Comparison of ENCODE assay signal across 11 cellular contexts in genomic region chr7:66522518-66522917, GRCh38.
DNase-seq lines count a peak whose midpoint lies in the region; ATAC-seq, FAIRE-seq and TF ChIP-seq lines count a peak whose summit lies in the region.
"Had no signal": no experiment of that assay in that cellular context is flagged by ENCODE, and none has a peak within 500 bp of the region (broad histone marks: within the 10 kb centered on the region; RNA-seq: fewer than 3 reads in every experiment).

No MANE protein-coding gene starts in this region.

- H3K23ac ChIP-seq in H1 (ENCODE audit: insufficient read length), result no peak overlapping the region

- POLR2A ChIA-PET in H1 (lab: Charles Lee; ENCODE audit: partially characterized antibody), result interaction anchor here (1.4 to 1.5 kb wide), 2 partner anchors 29 to 132 kb away, joined by 3 to 4 read pairs; no protein-coding TSS in a partner anchor

- no peak overlapping the region for H2BK5ac ChIP-seq in H1 (ENCODE audit: low read depth, low read length)

- H4K5ac ChIP-seq in H1 (ENCODE audit: insufficient read length, low read depth, low read length), result no peak overlapping the region

- H3K4me2 ChIP-seq in H1 (ENCODE audit: insufficient read depth in 1 of 2, low read depth in 2 of 2, low read length in 2 of 2), result no peak overlapping the region

- no peak overlapping the region for H3K14ac ChIP-seq in H1 (ENCODE audit: insufficient read length)

- no peak overlapping the region for H2BK120ac ChIP-seq in H1 (replicated peaks; ENCODE audit: low read depth, low read length)

- H3K27ac ChIP-seq in H1 (ENCODE audit: low read depth, low read length) (no peak overlapping the region), small intestine (ENCODE audit: low read depth in 1 of 2, low read length in 1 of 2) (no peak overlapping the region)

- no peaks in the 10 kb centered on the region for H3K79me1 ChIP-seq in H1 (ENCODE audit: low read depth, low read length)

- TF ChIP-seq EP300 in H1 (IDR thresholded peaks at IDR 0.05; ENCODE audit: borderline replicate concordance in 1 of 2, low read depth in 2 of 2, low read length in 2 of 2), result no peak

- peak; percentile 59 to 80 for TF ChIP-seq RAD21 in H1 (IDR thresholded peaks at IDR 0.05 in 1 of 2, conservative IDR thresholded peaks at IDR 0.05 in 1 of 2; ENCODE audit: low read depth in 2 of 2, low read length in 2 of 2)

- H4K91ac ChIP-seq in H1 (replicated peaks; ENCODE audit: insufficient read length, low read length), result no peak overlapping the region

- peaks cover 0 to 3% of the 10 kb centered on the region in 2 experiments for H4K20me1 ChIP-seq in H1 (replicated peaks in 1 of 2; ENCODE audit: control insufficient read depth in 1 of 2, insufficient read depth in 2 of 2, low read length in 2 of 2)

- no peaks in the 10 kb centered on the region for H3K27me3 Mint-ChIP-seq in activated T-cell treated with anti-CD3 and anti-CD28 coated beads, Interleukin-2, amount 50 U/mL, for 72 hours (ENCODE audit: low read depth)

- H2AK5ac ChIP-seq in H1 (ENCODE audit: low read depth, low read length), result no peak overlapping the region

- H3K4me1 ChIP-seq in H1 (replicated peaks in 1 of 4; ENCODE audit: control insufficient read depth in 3 of 4, insufficient read depth in 4 of 4, low read length in 3 of 4) (no peaks in the 10 kb centered on the region), small intestine (ENCODE audit: control insufficient read depth in 2 of 2, insufficient read depth in 1 of 2, low read depth in 1 of 2, low read length in 1 of 2) (no peaks in the 10 kb centered on the region)

- no peak overlapping the region for H3K4me3 Mint-ChIP-seq in activated T-cell treated with anti-CD3 and anti-CD28 coated beads, Interleukin-2, amount 50 U/mL, for 72 hours

- TF ChIP-seq POLR2A in NB4 (IDR thresholded peaks at IDR 0.05; ENCODE audit: extremely low read depth, insufficient read length), result no peak
- TF ChIP-seq POLR2A in H1 (IDR thresholded peaks at IDR 0.05; ENCODE audit: control extremely low read depth in 1 of 2, low read depth in 2 of 2, low read length in 2 of 2), result no peak

- peak; percentile 41 to 58 for ATAC-seq in activated T-cell treated with anti-CD3 and anti-CD28 coated beads, Interleukin-2, amount 50 U/mL, for 72 hours (replicated peaks in 1 of 2)
- ATAC-seq in HG02870 (IDR thresholded peaks at IDR 0.05; ENCODE audit: unreplicated experiment) (no peak), GM21360 (IDR thresholded peaks at IDR 0.05; ENCODE audit: unreplicated experiment) (no peak)

- H3K9me3 ChIP-seq in H1 (ENCODE audit: insufficient read depth in 2 of 2, low read depth in 1 of 2, low read length in 1 of 2), result no peaks in the 10 kb centered on the region
- H3K9me3 ChIP-seq in small intestine (ENCODE audit: control insufficient read depth, low read depth), result no peaks in the 10 kb centered on the region

- H3K56ac ChIP-seq in H1 (replicated peaks; ENCODE audit: insufficient read length, low read depth, low read length), result no peak overlapping the region

- no peak overlapping the region for H2BK20ac ChIP-seq in H1 (ENCODE audit: low read length)

- H3K23me2 ChIP-seq in H1 (ENCODE audit: low read depth, low read length), result no peaks in the 10 kb centered on the region

- WGBS in H1 (ENCODE audit: extremely low coverage in 1 of 2, insufficient coverage in 1 of 2, insufficient read length in 1 of 2, insufficient replicate concordance in 2 of 2, low coverage in 1 of 2, low lambda C conversion rate in 2 of 2, missing lambda C conversion rate in 1 of 2), 2 experiments, result 92% methylated on average over 2 of the region's 3 CpGs; no CpG with 5 or more reads in 1 of the 2 experiments
- WGBS in small intestine, 3 donors, result 15 to 52% (median 40%) methylated on average over 3 of the region's 3 CpGs

- peak in 1 of 2 donors; percentile 10 for DNase-seq in activated T-cell treated with anti-CD3 and anti-CD28 coated beads, Interleukin-2, amount 50 U/mL, for 72 hours
- DNase-seq in activated T-cell treated with anti-CD3 and anti-CD28 coated beads, Interleukin-2, amount 50 U/mL, for 1 hour, result no peak
- DNase-seq in NB4 (ENCODE audit: low read depth), result peak; percentile 56
- DNase-seq in H1 (ENCODE audit: low read depth in 1 of 2, low spot score in 2 of 2), result no peak
- DNase-seq in small intestine, result peak; percentile 24
- no peak for DNase-seq in stimulated activated CD8-positive, alpha-beta memory T cell treated with anti-CD3 and anti-CD28 coated beads, Interleukin-4, amount 100 ng/mL, for 48 hours
- DNase-seq: mesendoderm, SW 1271 had no signal

- no peaks in the 10 kb centered on the region for H3K4me1 Mint-ChIP-seq in activated T-cell treated with anti-CD3 and anti-CD28 coated beads, Interleukin-2, amount 50 U/mL, for 72 hours (ENCODE audit: low read depth)

- CTCF ChIA-PET in H1 (lab: Charles Lee; ENCODE audit: partially characterized antibody), result interaction anchor here (2.2 kb wide), 1 partner anchor 16 kb away, joined by 5 read pairs; no protein-coding TSS in a partner anchor

- H3K9me3 Mint-ChIP-seq in activated T-cell treated with anti-CD3 and anti-CD28 coated beads, Interleukin-2, amount 50 U/mL, for 72 hours, result no peaks in the 10 kb centered on the region

- H3K79me2 ChIP-seq in H1 (ENCODE audit: control insufficient read depth in 1 of 2, insufficient read depth in 2 of 2, low read length in 2 of 2), result no peaks in the 10 kb centered on the region

- H3K18ac ChIP-seq in H1 (ENCODE audit: extremely low read depth, low read length), result no peak overlapping the region

- no peak overlapping the region for H3K4me3 ChIP-seq in NB4 (ENCODE audit: low read depth, low read length)
- no peak overlapping the region for H3K4me3 ChIP-seq in H1 (ENCODE audit: extremely low read depth in 1 of 4, insufficient read depth in 2 of 4, low read depth in 3 of 4, low read length in 4 of 4)
- no peak overlapping the region for H3K4me3 ChIP-seq in small intestine (ENCODE audit: low read depth in 1 of 2, low read length in 2 of 2)

- H3K36me3 Mint-ChIP-seq in activated T-cell treated with anti-CD3 and anti-CD28 coated beads, Interleukin-2, amount 50 U/mL, for 72 hours (ENCODE audit: insufficient read depth in 2 of 2), result no peaks in the 10 kb centered on the region

- H3K4ac ChIP-seq in H1 (replicated peaks; ENCODE audit: insufficient read length, low read depth, low read length), result no peak overlapping the region

- no peak overlapping the region for H3K27ac Mint-ChIP-seq in activated T-cell treated with anti-CD3 and anti-CD28 coated beads, Interleukin-2, amount 50 U/mL, for 72 hours

- H2AFZ ChIP-seq in H1 (ENCODE audit: low read length), result no peak overlapping the region

- H3K9ac ChIP-seq in H1 (replicated peaks in 1 of 4; ENCODE audit: extremely low read depth in 1 of 4, low read depth in 3 of 4, low read length in 3 of 4), result no peak overlapping the region

- no peaks in the 10 kb centered on the region for H3K36me3 ChIP-seq in H1 (ENCODE audit: control insufficient read depth in 2 of 4, insufficient read depth in 4 of 4, low read length in 3 of 4)
- H3K36me3 ChIP-seq in small intestine (ENCODE audit: control insufficient read depth in 2 of 2, insufficient read depth in 2 of 2, low read length in 2 of 2), result no peaks in the 10 kb centered on the region

- H3K27me3 ChIP-seq in H1 (replicated peaks in 1 of 4; ENCODE audit: control insufficient read depth in 3 of 4, extremely low read depth in 1 of 4, insufficient read depth in 3 of 4, low read length in 3 of 4) (no peaks in the 10 kb centered on the region; a peak in 1 of 7 replicates), small intestine (ENCODE audit: control insufficient read depth in 2 of 2, insufficient read depth in 2 of 2, low read length in 2 of 2) (no peaks in the 10 kb centered on the region)

- no peak overlapping the region for H2BK15ac ChIP-seq in H1 (ENCODE audit: low read length)

- peak; percentile 53 for TF ChIP-seq CTCF in NB4 (IDR thresholded peaks at IDR 0.05; ENCODE audit: low read depth, low read length)
- peak; percentile 40 to 67 (median 63) for TF ChIP-seq CTCF in H1 (IDR thresholded peaks at IDR 0.05; ENCODE audit: control extremely low read depth in 1 of 3, insufficient read depth in 1 of 3, low read depth in 1 of 3, low read length in 3 of 3)

- no peak for FAIRE-seq in H1 (lab: Jason Lieb, UNC)
- no peak for FAIRE-seq in small intestine (lab: Jason Lieb, UNC)
- FAIRE-seq: astrocyte had no signal

- no peak overlapping the region for H2BK12ac ChIP-seq in H1 (ENCODE audit: low read depth, low read length)

- H4K8ac ChIP-seq in H1 (ENCODE audit: extremely low read depth, insufficient read depth, low read length), result no peak overlapping the region; the same call in 1 of the 2 replicates

TF ChIP-seq in H1, 55 proteins besides CTCF, POLR2A, EP300 and RAD21 (continues in another document):
- TF ChIP-seq JUND (IDR thresholded peaks at IDR 0.05; ENCODE audit: low read length) (no peak), KDM4A (IDR thresholded peaks at IDR 0.05; ENCODE audit: low read depth, low read length, severe bottlenecking) (no peak), SIX5 (IDR thresholded peaks at IDR 0.05; ENCODE audit: low read depth, low read length) (no peak), BACH1 (IDR thresholded peaks at IDR 0.05; ENCODE audit: low read length) (no peak), TAF7 (optimal IDR thresholded peaks at IDR 0.05; ENCODE audit: borderline replicate concordance, low read depth, low read length) (no peak), SIN3A (conservative IDR thresholded peaks at IDR 0.05 in 1 of 2, IDR thresholded peaks at IDR 0.05 in 1 of 2; ENCODE audit: low read depth in 1 of 2, low read length in 2 of 2) (no peak), E2F6 (IDR thresholded peaks at IDR 0.05) (no peak), ASH2L (IDR thresholded peaks at IDR 0.05; ENCODE audit: low read length) (no peak), CTBP2 (IDR thresholded peaks at IDR 0.05; ENCODE audit: borderline replicate concordance, insufficient read depth, insufficient read length, low read length) (no peak), RXRA (IDR thresholded peaks at IDR 0.05; ENCODE audit: insufficient read depth, low read depth, low read length) (no peak), EGR1 (IDR thresholded peaks at IDR 0.05; ENCODE audit: borderline replicate concordance, low read depth, low read length) (no peak), MAX (IDR thresholded peaks at IDR 0.05) (no peak), SUZ12 (IDR thresholded peaks at IDR 0.05; ENCODE audit: low read length) (no peak), NANOG (IDR thresholded peaks at IDR 0.05; ENCODE audit: insufficient read depth, low read depth, low read length, poor library complexity, severe bottlenecking) (no peak), CEBPB (IDR thresholded peaks at IDR 0.05; ENCODE audit: low read depth, low read length) (no peak)

Comparison
In these comparisons a context has a peak if more than half of its experiments do, and no peak if none do; other contexts are left out.
1. ATAC-seq: peak in activated T-cell treated with anti-CD3 and anti-CD28 coated beads, Interleukin-2, amount 50 U/mL, for 72 hours (2 of 2); none in HG02870 (single experiment) and GM21360 (single experiment).
2. DNase-seq: peak in NB4 (single experiment) and small intestine (single experiment); none in activated T-cell treated with anti-CD3 and anti-CD28 coated beads, Interleukin-2, amount 50 U/mL, for 1 hour (single experiment), H1 (0 of 2) and stimulated activated CD8-positive, alpha-beta memory T cell treated with anti-CD3 and anti-CD28 coated beads, Interleukin-4, amount 100 ng/mL, for 48 hours (single experiment).